ENCODE assay signal across 9 cellular contexts in the genomic region with DNA sequence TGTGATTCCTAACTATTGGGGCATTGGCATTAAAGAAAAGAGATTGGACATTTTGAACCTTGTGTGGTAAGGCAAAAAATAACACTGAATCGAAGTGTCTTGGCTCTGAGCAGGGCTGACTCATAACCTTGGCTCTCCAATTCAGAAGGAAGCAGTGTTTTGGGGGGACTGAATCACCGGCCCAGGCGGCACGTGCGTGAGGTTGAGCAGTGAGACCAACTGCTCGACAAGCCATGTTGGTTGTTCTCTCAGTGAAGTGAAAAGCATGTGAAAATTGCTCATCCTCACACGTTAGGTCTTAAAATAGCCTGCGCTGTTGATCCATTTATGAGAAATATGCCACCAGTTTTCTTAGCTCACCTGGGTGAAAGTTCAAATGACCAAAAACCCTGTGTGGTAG.
A peak's percentile ranks its signal among the peaks of the same experiment; 100 is the strongest.
DNase-seq lines count a peak whose midpoint lies in the region; ATAC-seq, FAIRE-seq and TF ChIP-seq lines count a peak whose summit lies in the region.
"Had no signal": no experiment of that assay in that cellular context is flagged by ENCODE, and none has a peak within 500 bp of the region (broad histone marks: within the 10 kb centered on the region; RNA-seq: fewer than 3 reads in every experiment).

No MANE protein-coding gene starts in this region.

- H4K8ac ChIP-seq in neuronal stem cell (ENCODE audit: low read depth, low read length), result no peak overlapping the region

- H3K9me3 ChIP-seq in astrocyte (ENCODE audit: insufficient read depth, low read depth, low read length) (no peaks in the 10 kb centered on the region), suprapubic skin (no peaks in the 10 kb centered on the region), neuronal stem cell (replicated peaks in 1 of 2; ENCODE audit: control insufficient read depth in 2 of 2, insufficient read depth in 1 of 2, low read depth in 1 of 2, low read length in 2 of 2) (no peaks in the 10 kb centered on the region)
- H3K9me3 ChIP-seq: gastrocnemius medialis had no signal

- no peak overlapping the region for H3K4me3 ChIP-seq in AG10803 (ENCODE audit: low read length)
- no peak overlapping the region for H3K4me3 ChIP-seq in astrocyte (ENCODE audit: insufficient read depth, low read depth, low read length)
- H3K4me3 ChIP-seq in suprapubic skin, result no peak overlapping the region
- H3K4me3 ChIP-seq in neuronal stem cell (ENCODE audit: low read length in 2 of 2), result no peak overlapping the region
- H3K4me3 ChIP-seq: gastrocnemius medialis had no signal

- H3K9ac ChIP-seq in astrocyte (ENCODE audit: low read length) (peak overlapping the region; percentile 35), neuronal stem cell (ENCODE audit: low read depth, low read length, poor library complexity) (no peak overlapping the region)

- no peak overlapping the region for H2AFZ ChIP-seq in astrocyte (ENCODE audit: low read depth, low read length)
- H2AFZ ChIP-seq in neuronal stem cell (ENCODE audit: low read length), result no peak overlapping the region

- no peak for TF ChIP-seq POLR2A in H54 (IDR thresholded peaks at IDR 0.05; ENCODE audit: low read depth, low read length)
- no peak for TF ChIP-seq POLR2A in suprapubic skin (IDR thresholded peaks at IDR 0.05)

- no peaks in the 10 kb centered on the region for H3K79me2 ChIP-seq in astrocyte (ENCODE audit: insufficient read depth, low read length)

- FAIRE-seq in H54 (lab: Jason Lieb, UNC) (no peak), astrocyte (lab: Jason Lieb, UNC) (peak; percentile 52)

- H3K27me3 Mint-ChIP-seq in astrocyte (ENCODE audit: low read depth, unreplicated experiment), result peaks cover 6% of the 10 kb centered on the region

- DNase-seq in AG10803 (ENCODE audit: low read depth) (peak; percentile 75), H54 (ENCODE audit: insufficient read length, low spot score) (peak; percentile 19), astrocyte (ENCODE audit: low read depth) (peak; percentile 95), lung microvascular endothelial cell (ENCODE audit: low read depth in 2 of 2) (peak; percentile 3 to 72), T-helper 9 cell (no peak), suprapubic skin (ENCODE audit: low spot score in 2 of 2) (no peak), neuronal stem cell (ENCODE audit: low spot score) (no peak)
- DNase-seq: gastrocnemius medialis had no signal

- H3K36me3 ChIP-seq in astrocyte (ENCODE audit: insufficient read depth, low read length) (no peaks in the 10 kb centered on the region), suprapubic skin (no peaks in the 10 kb centered on the region), neuronal stem cell (replicated peaks in 1 of 2; ENCODE audit: control insufficient read depth in 2 of 2, insufficient read depth in 2 of 2, low read length in 2 of 2) (no peaks in the 10 kb centered on the region)
- H3K36me3 ChIP-seq: gastrocnemius medialis had no signal

- peaks cover 54% of the 10 kb centered on the region for H3K4me1 Mint-ChIP-seq in astrocyte (ENCODE audit: low read depth, unreplicated experiment)

- no peak overlapping the region for H2BK15ac ChIP-seq in neuronal stem cell (ENCODE audit: low read length)

- H3K36me3 Mint-ChIP-seq in astrocyte (ENCODE audit: low read depth, unreplicated experiment), result no peaks in the 10 kb centered on the region

- H3K4me2 ChIP-seq in astrocyte (ENCODE audit: low read length) (peak overlapping the region; percentile 69), neuronal stem cell (ENCODE audit: insufficient read depth, low read length, poor library complexity, severe bottlenecking) (no peak overlapping the region)

- H2BK120ac ChIP-seq in neuronal stem cell (ENCODE audit: low read depth, low read length), result no peak overlapping the region

- H2AK5ac ChIP-seq in neuronal stem cell (ENCODE audit: low read depth, low read length), result no peak overlapping the region

- H3K18ac ChIP-seq in neuronal stem cell (ENCODE audit: low read length), result no peak overlapping the region

- no peak overlapping the region for H3K14ac ChIP-seq in neuronal stem cell (ENCODE audit: low read length)

- peaks cover 4% of the 10 kb centered on the region for H3K9me3 Mint-ChIP-seq in astrocyte (ENCODE audit: unreplicated experiment)

- no peaks in the 10 kb centered on the region for H3K79me1 ChIP-seq in neuronal stem cell (ENCODE audit: low read depth, low read length)

- H4K20me1 ChIP-seq in astrocyte (ENCODE audit: insufficient read depth, low read length), result no peaks in the 10 kb centered on the region

- H3K4me1 ChIP-seq in astrocyte (ENCODE audit: insufficient read depth, low read length) (peaks cover 42% of the 10 kb centered on the region), suprapubic skin (no peaks in the 10 kb centered on the region), neuronal stem cell (ENCODE audit: control insufficient read depth in 2 of 2, insufficient read depth in 1 of 2, low read depth in 1 of 2, low read length in 2 of 2) (peaks cover 12 to 48% of the 10 kb centered on the region in 2 donors)
- H3K4me1 ChIP-seq: gastrocnemius medialis had no signal

- H3K4ac ChIP-seq in neuronal stem cell (ENCODE audit: low read length), result no peak overlapping the region

- WGBS in suprapubic skin, result 63% methylated on average over 8 of the region's 8 CpGs
- WGBS in neuronal stem cell (ENCODE audit: extremely low coverage in 2 of 2, insufficient read length in 2 of 2, insufficient replicate concordance in 1 of 2), 2 donors, result no CpG with 5 or more reads among the region's 8 CpGs

- no peak for TF ChIP-seq EP300 in suprapubic skin (IDR thresholded peaks at IDR 0.05)

- H4K91ac ChIP-seq in neuronal stem cell (ENCODE audit: low read depth, low read length, poor library complexity), result no peak overlapping the region

- H3K4me3 Mint-ChIP-seq in astrocyte (ENCODE audit: unreplicated experiment), result peak overlapping the region; percentile 13

- H3K27ac ChIP-seq in astrocyte (ENCODE audit: low read depth, low read length), result peak overlapping the region; percentile 68
- no peak overlapping the region for H3K27ac ChIP-seq in suprapubic skin
- H3K27ac ChIP-seq in neuronal stem cell (replicated peaks; ENCODE audit: low read length), result no peak overlapping the region
- H3K27ac ChIP-seq: gastrocnemius medialis had no signal

- no peak overlapping the region for H3K23ac ChIP-seq in neuronal stem cell (ENCODE audit: low read depth, low read length, poor library complexity)

- no peak overlapping the region for H2BK5ac ChIP-seq in neuronal stem cell (ENCODE audit: low read length)

- ATAC-seq in GM21390 (IDR thresholded peaks at IDR 0.05; ENCODE audit: unreplicated experiment), result no peak
- ATAC-seq: gastrocnemius medialis had no signal

- H3K27ac Mint-ChIP-seq in astrocyte (ENCODE audit: unreplicated experiment), result peak overlapping the region; percentile 42

- no peak overlapping the region for H2BK12ac ChIP-seq in neuronal stem cell (ENCODE audit: low read length)

- H3K27me3 ChIP-seq in astrocyte (ENCODE audit: insufficient read depth, low read length) (peaks cover 22% of the 10 kb centered on the region), suprapubic skin (peaks cover 14% of the 10 kb centered on the region), neuronal stem cell (ENCODE audit: control insufficient read depth in 3 of 3, insufficient read depth in 3 of 3, low read depth in 1 of 3, low read length in 3 of 3) (no peaks in the 10 kb centered on the region)
- H3K27me3 ChIP-seq: gastrocnemius medialis had no signal

- TF ChIP-seq CTCF in AG10803 (conservative IDR thresholded peaks at IDR 0.05; ENCODE audit: low read length) (no peak), astrocyte (IDR thresholded peaks at IDR 0.05; ENCODE audit: insufficient read depth, low read depth, low read length) (no peak), suprapubic skin (IDR thresholded peaks at IDR 0.05) (no peak)

Comparison
In these comparisons a context has a peak if more than half of its experiments do, and no peak if none do; other contexts are left out.
1. DNase-seq: peak in AG10803 (single experiment), H54 (single experiment), astrocyte (single experiment) and lung microvascular endothelial cell (2 of 2); none in T-helper 9 cell (single experiment), suprapubic skin (0 of 2) and neuronal stem cell (single experiment).